1 cellular context compared by ENCODE assay signal in genomic region chr6:149563203-149563927, GRCh38.
A peak's percentile ranks its signal among the peaks of the same experiment; 100 is the strongest.
TF ChIP-seq lines count a peak whose summit lies in the region.

No MANE protein-coding gene starts in this region.

TF ChIP-seq in endothelial cell of umbilical vein, 7 proteins besides CTCF, POLR2A, EP300 and RAD21:
- TF ChIP-seq GATA2 (IDR thresholded peaks at IDR 0.05; ENCODE audit: insufficient read depth, insufficient read length, low read depth, low read length) (peak; percentile 85), FOS (IDR thresholded peaks at IDR 0.05; ENCODE audit: borderline replicate concordance, insufficient read depth, low read length) (peak; percentile 84), JUN (IDR thresholded peaks at IDR 0.05; ENCODE audit: borderline replicate concordance, insufficient read depth, insufficient read length, low read depth) (peak; percentile 81), MAX (IDR thresholded peaks at IDR 0.05; ENCODE audit: insufficient read depth, insufficient read length) (no peak), EZH2 (IDR thresholded peaks at IDR 0.05; ENCODE audit: borderline replicate concordance, low read depth, low read length, severe bottlenecking) (no peak), POLR2AphosphoS5 (IDR thresholded peaks at IDR 0.05; ENCODE audit: insufficient read depth, low read depth, low read length) (no peak), MYC (IDR thresholded peaks at IDR 0.05; ENCODE audit: low read depth, low read length) (no peak)
